In genomic region chr5:95555553-95555952, GRCh38 we compare ENCODE assay signal across 8 cellular contexts. TPM values are rescaled to one million over a fixed set of nuclear protein-coding genes. Genes with fewer than 3 reads are reported as not detected.
A peak's percentile ranks its signal among the peaks of the same experiment; 100 is the strongest.
DNase-seq lines count a peak whose midpoint lies in the region; ATAC-seq and TF ChIP-seq lines count a peak whose summit lies in the region.

No MANE protein-coding gene starts in this region.

- dilution Hi-C loops in IMR-90 (cut with HindIII; ENCODE audit: low sequenced_read_pairs, unreplicated experiment) = no loop called here

- peak overlapping the region; percentile 49; the same call in 1 of the 2 replicates for H2BK120ac ChIP-seq in IMR-90 (ENCODE audit: low read depth, low read length)

- peak overlapping the region; percentile 70 for H3K23ac ChIP-seq in IMR-90 (ENCODE audit: low read depth, low read length)

- peak overlapping the region; percentile 82 for H2BK5ac ChIP-seq in IMR-90 (ENCODE audit: low read depth, low read length, poor library complexity, severe bottlenecking)

- H3K9me1 ChIP-seq in IMR-90 (ENCODE audit: insufficient read depth, low read length) = peaks cover 7% of the 10 kb centered on the region

- 0% methylated on average over 2 of the region's 9 CpGs; no CpG with 5 or more reads in 1 of the 2 experiments for WGBS in IMR-90 (ENCODE audit: extremely low coverage in 2 of 2, insufficient read length in 1 of 2), 2 experiments

- peak; percentile 6 for DNase-seq in IMR-90
- peak; percentile 10 for DNase-seq in choroid plexus epithelial cell (ENCODE audit: low read depth)
- DNase-seq in midbrain (lab: John Stamatoyannopoulos, UW) = peak; percentile 44
- DNase-seq in HT-29 (ENCODE audit: low spot score) = no peak
- DNase-seq in NOMO-1 treated with DMSO at 0.1 percent for 48 hours (lab: John Stamatoyannopoulos, UW; ENCODE audit: unreplicated experiment) = no peak
- no peak for DNase-seq in occipital lobe (lab: John Stamatoyannopoulos, UW)

- intact Hi-C loops in IMR-90 (cut with micrococcal nuclease) = loop anchor here (1.0 to 10.0 kb wide), 3 partner anchors 64 to 292 kb away; partner anchors contain the start of gene RHOBTB3

- no peak overlapping the region; the same call in 1 of the 2 replicates for H4K91ac ChIP-seq in IMR-90 (ENCODE audit: insufficient read depth, low read depth, low read length)

- TF ChIP-seq CTCF in 22Rv1 (IDR thresholded peaks at IDR 0.05) (no peak), IMR-90 (conservative IDR thresholded peaks at IDR 0.05; ENCODE audit: low read depth, low read length) (no peak), choroid plexus epithelial cell (conservative IDR thresholded peaks at IDR 0.05; ENCODE audit: low read depth, low read length) (no peak)

- no peaks in the 10 kb centered on the region; the same call in 1 of the 2 replicates for H4K20me1 ChIP-seq in IMR-90 (ENCODE audit: insufficient read depth, low read length)

- peak overlapping the region; percentile 52 for H3K4me3 ChIP-seq in IMR-90 (ENCODE audit: insufficient read depth, low read depth, low read length)
- H3K4me3 ChIP-seq in choroid plexus epithelial cell (ENCODE audit: low read depth, low read length) = peak overlapping the region; percentile 76

- no peak for TF ChIP-seq POLR2A in IMR-90 (IDR thresholded peaks at IDR 0.05; ENCODE audit: low read depth, low read length)

- peak overlapping the region; percentile 57 for H2AK9ac ChIP-seq in IMR-90 (replicated peaks; ENCODE audit: low read depth, low read length, poor library complexity)

- in situ Hi-C loops in IMR-90 (cut with MboI; ENCODE audit: low sequenced_read_pairs) = loop anchor here (10.0 kb wide), 1 partner anchor 289 kb away; no protein-coding TSS in a partner anchor

- peak overlapping the region; percentile 23; the same call in 1 of the 3 replicates for H2BK15ac ChIP-seq in IMR-90 (ENCODE audit: low read depth, low read length)

- H3K9me3 ChIP-seq in IMR-90 (ENCODE audit: control insufficient read depth, insufficient read depth, low read length) = no peaks in the 10 kb centered on the region

- H3K56ac ChIP-seq in IMR-90 (ENCODE audit: extremely low read depth, insufficient read depth, low read length) = peak overlapping the region; percentile 55

- CTCF ChIA-PET in IMR-90 (lab: Yijun Ruan, JAX) = no interaction called here

- TF ChIP-seq RAD21 in IMR-90 (IDR thresholded peaks at IDR 0.05; ENCODE audit: low read length) = no peak

- H3K36me3 ChIP-seq in IMR-90 (ENCODE audit: control insufficient read depth, insufficient read depth, low read length) = peaks cover 2% of the 10 kb centered on the region; the same call in 1 of the 2 replicates

- POLR2A ChIA-PET in IMR-90 (lab: Charles Lee; ENCODE audit: unreplicated experiment) = interaction anchor here (0.5 kb wide), 1 partner anchor 14 kb away, joined by 3 read pairs; no protein-coding TSS in a partner anchor

- peak overlapping the region; percentile 98 for H2AFZ ChIP-seq in IMR-90 (replicated peaks; ENCODE audit: low read length, poor library complexity)

- peaks cover 20 to 65% of the 10 kb centered on the region in 2 experiments for H3K79me1 ChIP-seq in IMR-90 (ENCODE audit: low read depth in 1 of 2, low read length in 2 of 2)

- H3K27ac ChIP-seq in 22Rv1 = peak overlapping the region; percentile 72
- peak overlapping the region; percentile 75 for H3K27ac ChIP-seq in IMR-90 (ENCODE audit: insufficient read depth, low read length)

- BruUV-seq in IMR-90 (replicated peaks; lab: Mats Ljungman, UMichigan) = no TSS peak

- no peak for ATAC-seq in IMR-90 (ENCODE audit: low read depth)
- ATAC-seq in GM21390 (IDR thresholded peaks at IDR 0.05; ENCODE audit: unreplicated experiment) = no peak

- peak overlapping the region; percentile 18; the same call in 1 of the 2 replicates for H4K5ac ChIP-seq in IMR-90 (ENCODE audit: low read depth, low read length)

- peak overlapping the region; percentile 85 for H3K4me2 ChIP-seq in IMR-90 (ENCODE audit: low read depth, low read length)

- H3K14ac ChIP-seq in IMR-90 (replicated peaks; ENCODE audit: low read depth, low read length) = peak overlapping the region; percentile 57

- H3K27me3 ChIP-seq in IMR-90 (ENCODE audit: control insufficient read depth, insufficient read depth, low read length) = no peaks in the 10 kb centered on the region

- H2BK20ac ChIP-seq in IMR-90 (ENCODE audit: low read depth, low read length) = 0 out of 2 replicates have a peak overlapping the region, but pooled peaks have one; percentile 13

- no peak overlapping the region for H2AK5ac ChIP-seq in IMR-90 (ENCODE audit: low read depth, low read length)

- peaks cover 6% of the 10 kb centered on the region for H3K4me1 ChIP-seq in IMR-90 (ENCODE audit: control insufficient read depth, insufficient read depth, low read length)

- H3K4ac ChIP-seq in IMR-90 (ENCODE audit: low read depth, low read length) = peak overlapping the region; percentile 65

- H3K18ac ChIP-seq in IMR-90 (ENCODE audit: low read depth, low read length) = peak overlapping the region; percentile 69; the same call in 1 of the 2 replicates

- peak overlapping the region; percentile 53 for H3K9ac ChIP-seq in IMR-90 (ENCODE audit: low read depth, low read length)

- peak overlapping the region in 1 of 2 experiments; percentile 44; a peak in 2 of 4 replicates for H4K8ac ChIP-seq in IMR-90 (ENCODE audit: low read depth in 2 of 2, low read length in 2 of 2)

TF ChIP-seq in IMR-90, 13 proteins besides CTCF, POLR2A, EP300 and RAD21:
- TF ChIP-seq MAZ (IDR thresholded peaks at IDR 0.05; ENCODE audit: borderline replicate concordance, low read depth, low read length) = no peak
- no peak for TF ChIP-seq SMC3 (IDR thresholded peaks at IDR 0.05; ENCODE audit: low read depth, low read length)
- no peak for TF ChIP-seq MXI1 (IDR thresholded peaks at IDR 0.05; ENCODE audit: borderline replicate concordance, low read depth, low read length)
- TF ChIP-seq NFE2L2 (IDR thresholded peaks at IDR 0.05; ENCODE audit: low read depth, low read length) = no peak
- no peak for TF ChIP-seq BHLHE40 (IDR thresholded peaks at IDR 0.05; ENCODE audit: low read depth, low read length)
- no peak for TF ChIP-seq MAFK (IDR thresholded peaks at IDR 0.05; ENCODE audit: low read depth, low read length)
- no peak for TF ChIP-seq FOS (IDR thresholded peaks at IDR 0.05; ENCODE audit: low read depth, low read length)
- TF ChIP-seq RCOR1 (IDR thresholded peaks at IDR 0.05; ENCODE audit: insufficient replicate concordance, low read length) = no peak
- TF ChIP-seq USF2 (IDR thresholded peaks at IDR 0.05; ENCODE audit: low read depth, low read length) = no peak
- TF ChIP-seq ELK1 (IDR thresholded peaks at IDR 0.05; ENCODE audit: borderline replicate concordance, low read depth, low read length) = no peak
- TF ChIP-seq CEBPB (IDR thresholded peaks at IDR 0.05; ENCODE audit: low read depth, low read length) = no peak
- no peak for TF ChIP-seq CHD1 (IDR thresholded peaks at IDR 0.05; ENCODE audit: low read depth, low read length)
- TF ChIP-seq RFX5 (IDR thresholded peaks at IDR 0.05; ENCODE audit: low read depth, low read length) = no peak

RNA-seq across cellular contexts. Expression of gene ARSK, which starts 0.7 kb away (rescaled TPM):
- total RNA-seq in IMR-90 (2012; rRNA removed) = 22.0 and 25.0 TPM in 2 replicates
- 13.8 and 15.1 TPM in 2 replicates for polyA plus RNA-seq in IMR-90 (2012; rRNA removed)
- polyA plus RNA-seq in IMR-90 (2012; cell fraction: cytosol; rRNA removed) = 4.4 and 6.5 TPM in 2 replicates
- polyA plus RNA-seq in IMR-90 (2012; cell fraction: nucleus; rRNA removed; ENCODE audit: low replicate concordance) = 1.7 and 7.5 TPM in 2 replicates
- 1.7 and 2.3 TPM in 2 replicates for total RNA-seq in HT-29 (2014; rRNA removed; shearing (Covaris generic))
- total RNA-seq in occipital lobe = 10.8 TPM

RNA-seq across cellular contexts. Expression of gene SKIC3, which starts 0.8 kb away (rescaled TPM):
- 145 and 184 TPM in 2 replicates for total RNA-seq in IMR-90 (2012; rRNA removed)
- 32.8 and 47.1 TPM in 2 replicates for polyA plus RNA-seq in IMR-90 (2012; rRNA removed)
- polyA plus RNA-seq in IMR-90 (2012; cell fraction: cytosol; rRNA removed) = 4.3 and 4.9 TPM in 2 replicates
- polyA plus RNA-seq in IMR-90 (2012; cell fraction: nucleus; rRNA removed; ENCODE audit: low replicate concordance) = 9.8 and 122 TPM in 2 replicates
- 21.6 and 30.0 TPM in 2 replicates for total RNA-seq in HT-29 (2014; rRNA removed; shearing (Covaris generic))
- total RNA-seq in occipital lobe = 216 TPM

Comparison
In these comparisons a context has a peak if more than half of its experiments do, and no peak if none do; other contexts are left out.
1. DNase-seq: peak in IMR-90 (single experiment), choroid plexus epithelial cell (single experiment) and midbrain (single experiment); none in HT-29 (single experiment), NOMO-1 treated with DMSO at 0.1 percent for 48 hours (single experiment) and occipital lobe (single experiment).